8 cellular contexts compared by ENCODE assay signal in the genomic region with DNA sequence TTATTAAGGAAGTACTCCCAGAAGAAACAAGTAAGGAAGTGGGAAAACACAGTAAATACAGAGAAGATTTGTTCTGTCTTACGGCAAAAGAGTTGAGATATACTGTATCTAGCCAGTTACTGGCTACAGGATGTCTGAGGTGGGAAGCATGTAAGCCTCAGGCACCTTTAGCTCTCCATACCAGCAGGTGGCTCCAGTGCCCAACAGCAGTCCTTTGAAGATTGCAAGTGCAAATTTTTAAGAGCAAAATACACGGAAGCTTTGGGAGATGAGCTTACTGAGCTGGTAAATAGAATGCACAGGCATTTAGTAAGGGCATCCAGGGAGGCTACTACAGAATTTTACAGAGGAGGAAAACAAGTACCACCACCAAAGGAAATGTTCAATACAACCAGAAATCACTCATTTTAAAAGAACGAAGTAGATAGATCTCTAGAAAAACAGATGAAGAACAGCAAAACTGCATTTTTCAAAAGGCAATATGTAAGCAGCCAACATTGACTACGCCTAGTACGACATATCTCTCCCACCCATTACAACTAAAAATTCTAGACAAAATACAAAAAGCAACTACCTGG. TPM values are rescaled to one million over a fixed set of nuclear protein-coding genes. Genes with fewer than 3 reads are reported as not detected.
DNase-seq lines count a peak whose midpoint lies in the region; ATAC-seq and TF ChIP-seq lines count a peak whose summit lies in the region.
"Had no signal": no experiment of that assay in that cellular context is flagged by ENCODE, and none has a peak within 500 bp of the region (broad histone marks: within the 10 kb centered on the region; RNA-seq: fewer than 3 reads in every experiment).

No MANE protein-coding gene starts in this region.

- TF ChIP-seq CTCF in WERI-Rb-1 (IDR thresholded peaks at IDR 0.05; ENCODE audit: low read depth, low read length) (peak; percentile 66), lung (IDR thresholded peaks at IDR 0.05; ENCODE audit: control extremely low read depth, extremely low read depth) (no peak), sigmoid colon (IDR thresholded peaks at IDR 0.05) (peak in 1 of 4 experiments; percentile 20)

- H3K27me3 ChIP-seq in WERI-Rb-1 (ENCODE audit: insufficient read depth, low read depth, severe bottlenecking) (peaks cover 47% of the 10 kb centered on the region), lung (ENCODE audit: control insufficient read depth, insufficient read depth) (no peaks in the 10 kb centered on the region), sigmoid colon (no peaks in the 10 kb centered on the region)

- 65% methylated on average over 5 of the region's 5 CpGs for WGBS in lung, 2 donors
- WGBS in sigmoid colon, 2 donors = 65 to 67% methylated on average over 5 of the region's 5 CpGs

- ATAC-seq in lung (ENCODE audit: insufficient read depth, low FRiP score) = no peak
- no peak for ATAC-seq in HG02610 (IDR thresholded peaks at IDR 0.05; ENCODE audit: unreplicated experiment)
- ATAC-seq in HG03457 (IDR thresholded peaks at IDR 0.05; ENCODE audit: unreplicated experiment) = no peak

- H3K9me3 ChIP-seq in WERI-Rb-1 (ENCODE audit: severe bottlenecking) (no peaks in the 10 kb centered on the region), lung (ENCODE audit: control insufficient read depth in 2 of 2, insufficient read depth in 1 of 2, low read length in 1 of 2) (peaks cover 2 to 5% of the 10 kb centered on the region in 2 donors), sigmoid colon (peaks cover 0 to 4% (median 0%) of the 10 kb centered on the region in 4 donors)

- H3K36me3 ChIP-seq in WERI-Rb-1 (no peaks in the 10 kb centered on the region), lung (ENCODE audit: control insufficient read depth in 2 of 2, insufficient read depth in 2 of 2, low read length in 2 of 2) (no peaks in the 10 kb centered on the region), sigmoid colon (no peaks in the 10 kb centered on the region)

- H3K4me3 ChIP-seq in WERI-Rb-1 (ENCODE audit: low read depth, low read length) = no peak overlapping the region
- no peak overlapping the region for H3K4me3 ChIP-seq in lung
- no peak overlapping the region for H3K4me3 ChIP-seq in sigmoid colon

- H3K27ac ChIP-seq in WERI-Rb-1 = no peak overlapping the region
- H3K27ac ChIP-seq in lung (ENCODE audit: low read depth in 1 of 2, low read length in 1 of 2) = no peak overlapping the region
- H3K27ac ChIP-seq in sigmoid colon = no peak overlapping the region

- intact Hi-C loops in sigmoid colon (cut with DNase I) = loop anchor here (5.0 kb wide), 1 partner anchor 59 kb away; a partner anchor contains a TSS

- H3K4me1 ChIP-seq in lung (ENCODE audit: control insufficient read depth in 2 of 2, insufficient read depth in 2 of 2, low read length in 2 of 2) (no peaks in the 10 kb centered on the region), sigmoid colon (no peaks in the 10 kb centered on the region)

- no peak for TF ChIP-seq POLR2A in sigmoid colon (IDR thresholded peaks at IDR 0.05)

- no peak for TF ChIP-seq EP300 in sigmoid colon (IDR thresholded peaks at IDR 0.05)

- DNase-seq in GM03348 (ENCODE audit: low spot score) (peak; percentile 1), LoVo (ENCODE audit: low spot score) (peak; percentile 27), WERI-Rb-1 (peak; percentile 34), lung (ENCODE audit: low spot score) (peak; percentile 16), sigmoid colon (no peak)

RNA-seq across cellular contexts. Expression of a gene that starts 57.9 kb away (rescaled TPM):
- total RNA-seq in lung = not detected
- polyA plus RNA-seq in lung = not detected
- total RNA-seq in sigmoid colon = under 1 TPM in 1 of 4 donors, not detected in 3; 0.41 TPM
- polyA plus RNA-seq in sigmoid colon = not detected
- total RNA-seq: glomerular endothelial cell had no signal
